Comparison of ENCODE assay signal across 8 cellular contexts in the genomic region with DNA sequence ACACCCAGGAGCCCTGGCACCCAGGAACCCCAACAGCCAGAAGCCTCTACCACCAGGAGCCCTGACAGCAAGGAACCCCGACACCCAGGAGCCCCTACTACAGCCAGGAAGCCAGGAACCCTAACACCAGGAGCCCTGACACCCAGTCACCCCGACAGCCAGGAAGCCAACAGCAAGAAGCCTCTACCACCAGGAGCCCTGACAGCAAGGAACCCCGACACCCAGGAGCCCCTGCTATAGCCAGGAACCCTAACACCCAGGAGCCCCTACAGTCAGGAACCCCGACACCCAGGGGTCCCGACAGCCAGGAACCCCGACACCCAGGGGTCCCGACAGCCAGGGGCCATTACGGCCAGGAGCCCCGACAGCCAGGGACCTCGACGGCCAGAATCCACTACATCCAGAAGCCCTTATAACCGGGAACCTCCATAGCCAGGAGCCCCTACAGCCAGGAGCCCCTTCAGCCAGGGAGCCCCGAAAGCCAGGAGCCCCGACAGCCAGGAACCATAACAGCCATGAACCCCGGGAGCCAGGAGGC. TPM values are rescaled to one million over a fixed set of nuclear protein-coding genes. Genes with fewer than 3 reads are reported as not detected.
DNase-seq lines count a peak whose midpoint lies in the region; FAIRE-seq and TF ChIP-seq lines count a peak whose summit lies in the region.

No MANE protein-coding gene starts in this region.

- H3K36me3 Mint-ChIP-seq in activated CD4-positive, alpha-beta memory T cell treated with anti-CD3 and anti-CD28 coated beads, Interleukin-2, amount 10 ng/mL, durations not matched to agents 7 days and 5 days (ENCODE audit: low read depth): peaks cover 15% of the 10 kb centered on the region

- H3K27me3 ChIP-seq in BJ (ENCODE audit: control insufficient read depth, insufficient read depth, low read length) (no peaks in the 10 kb centered on the region), H7 (ENCODE audit: control insufficient read depth, insufficient read depth, low read length) (no peaks in the 10 kb centered on the region), iPS-18a (ENCODE audit: control insufficient read depth, insufficient read depth, low read length) (peaks cover 3% of the 10 kb centered on the region), stomach (peaks cover 0 to 10% (median under 1%) of the 10 kb centered on the region in 3 donors)

- FAIRE-seq in GM12891 (lab: Jason Lieb, UNC): no peak

- H3K4me1 ChIP-seq in iPS-18a (ENCODE audit: control insufficient read depth, low read depth, low read length) (peaks cover 4% of the 10 kb centered on the region), stomach (peaks cover 24 to 47% (median 40%) of the 10 kb centered on the region in 4 donors)

- TF ChIP-seq POLR2A in stomach (IDR thresholded peaks at IDR 0.05) (no peak), GM12891 (IDR thresholded peaks at IDR 0.05; ENCODE audit: low read depth, low read length) (no peak)

- H3K4me3 ChIP-seq in BJ (ENCODE audit: low read depth, low read length) (peak overlapping the region; percentile 88), H7 (ENCODE audit: insufficient read depth, low read depth, low read length) (peak overlapping the region; percentile 92), iPS-18a (ENCODE audit: low read length) (peak overlapping the region; percentile 87), stomach (peak overlapping the region; percentile 98 to 100 (median 98))

- peak overlapping the region; percentile 91 for H3K4me3 Mint-ChIP-seq in activated CD4-positive, alpha-beta memory T cell treated with anti-CD3 and anti-CD28 coated beads, Interleukin-2, amount 10 ng/mL, durations not matched to agents 7 days and 5 days

- H3K9me3 ChIP-seq in iPS-18a (ENCODE audit: control insufficient read depth, low read depth, low read length) (no peaks in the 10 kb centered on the region), stomach (no peaks in the 10 kb centered on the region)

- TF ChIP-seq EP300 in stomach (IDR thresholded peaks at IDR 0.05): no peak

- H3K27ac Mint-ChIP-seq in activated CD4-positive, alpha-beta memory T cell treated with anti-CD3 and anti-CD28 coated beads, Interleukin-2, amount 10 ng/mL, durations not matched to agents 7 days and 5 days: peak overlapping the region; percentile 47

- WGBS in stomach, 5 donors: 22 to 28% (median 24%) methylated on average over 5 to 15 of the region's 15 CpGs

- POLR2A ChIA-PET in BJ (lab: Charles Lee): interaction anchor here (1.0 kb wide), 1 partner anchor 25 kb away, joined by 4 read pairs; a partner anchor contains a TSS
- POLR2A ChIA-PET in activated CD4-positive, alpha-beta memory T cell treated with anti-CD3 and anti-CD28 coated beads, Interleukin-2, amount 10 ng/mL, durations not matched to agents 7 days and 5 days (lab: Charles Lee): interaction anchor here (0.7 to 6.6 kb wide), 7 partner anchors 8 to 34 kb away, joined by 3 to 198 read pairs (median 5); a partner anchor contains a TSS

- H3K27ac ChIP-seq in iPS-18a (ENCODE audit: low read length): no peak overlapping the region
- H3K27ac ChIP-seq in stomach: peak overlapping the region; percentile 88 to 91 (median 89)

- H3K36me3 ChIP-seq in BJ (ENCODE audit: control insufficient read depth, insufficient read depth, low read length) (no peaks in the 10 kb centered on the region; the same call in 1 of the 2 replicates), H7 (replicated peaks; ENCODE audit: control insufficient read depth, insufficient read depth, low read length) (no peaks in the 10 kb centered on the region), iPS-18a (ENCODE audit: control insufficient read depth, low read depth, low read length) (no peaks in the 10 kb centered on the region), stomach (no peaks in the 10 kb centered on the region)

- H3K9me3 Mint-ChIP-seq in activated CD4-positive, alpha-beta memory T cell treated with anti-CD3 and anti-CD28 coated beads, Interleukin-2, amount 10 ng/mL, durations not matched to agents 7 days and 5 days: no peaks in the 10 kb centered on the region

- TF ChIP-seq CTCF in BJ (IDR thresholded peaks at IDR 0.05; ENCODE audit: insufficient read depth, low read depth, low read length) (no peak), stomach (IDR thresholded peaks at IDR 0.05) (no peak)

- intact Hi-C loops in stomach (cut with DNase I; ENCODE audit: low total_unique reads): no loop called here

- H3K9ac ChIP-seq in iPS-18a (ENCODE audit: low read length): peak overlapping the region; percentile 79

- peaks cover 42% of the 10 kb centered on the region for H3K4me1 Mint-ChIP-seq in activated CD4-positive, alpha-beta memory T cell treated with anti-CD3 and anti-CD28 coated beads, Interleukin-2, amount 10 ng/mL, durations not matched to agents 7 days and 5 days

- DNase-seq in BJ (ENCODE audit: low read depth): no peak
- no peak for DNase-seq in H7
- no peak for DNase-seq in activated CD4-positive, alpha-beta memory T cell treated with anti-CD3 and anti-CD28 coated beads, Interleukin-2, amount 10 ng/mL, durations not matched to agents 7 days and 5 days
- DNase-seq in stomach: no peak
- DNase-seq in mesenteric fat pad (ENCODE audit: low spot score): no peak
- DNase-seq in GM12891 (ENCODE audit: insufficient read length, low spot score): no peak
- DNase-seq in superior temporal gyrus (ENCODE audit: extremely low spot score): no peak

- CTCF ChIA-PET in BJ (lab: Yijun Ruan, JAX): interaction anchor here (1.0 to 2.4 kb wide), 3 partner anchors 8 to 26 kb away, joined by 3 to 14 read pairs (median 4); a partner anchor contains a TSS
- CTCF ChIA-PET in activated CD4-positive, alpha-beta memory T cell treated with anti-CD3 and anti-CD28 coated beads, Interleukin-2, amount 10 ng/mL, durations not matched to agents 7 days and 5 days (lab: Charles Lee): interaction anchor here (0.7 to 1.9 kb wide), 6 partner anchors 8 to 1100 kb away, joined by 3 to 27 read pairs (median 4); a partner anchor contains a TSS

- peaks cover 8% of the 10 kb centered on the region for H3K27me3 Mint-ChIP-seq in activated CD4-positive, alpha-beta memory T cell treated with anti-CD3 and anti-CD28 coated beads, Interleukin-2, amount 10 ng/mL, durations not matched to agents 7 days and 5 days

TF ChIP-seq in GM12891, 5 proteins besides CTCF, POLR2A, EP300 and RAD21:
- TF ChIP-seq TAF1 (IDR thresholded peaks at IDR 0.05; ENCODE audit: low read depth, low read length): no peak
- no peak for TF ChIP-seq SPI1 (IDR thresholded peaks at IDR 0.05; ENCODE audit: low read depth, low read length)
- TF ChIP-seq POLR2AphosphoS5 (IDR thresholded peaks at IDR 0.05; ENCODE audit: low read depth, low read length): no peak
- no peak for TF ChIP-seq POU2F2 (IDR thresholded peaks at IDR 0.05; ENCODE audit: low read depth, low read length)
- TF ChIP-seq PAX5 (IDR thresholded peaks at IDR 0.05; ENCODE audit: insufficient read depth, low read length, severe bottlenecking): no peak

RNA-seq across cellular contexts. Expression of a gene that starts 0.4 kb away (rescaled TPM):
- polyA plus RNA-seq in BJ (2011; rRNA removed): 51.3 and 82.2 TPM in 2 replicates
- 12.6 and 12.7 TPM in 2 replicates for polyA minus RNA-seq in BJ (2011; rRNA and poly(A)+ RNA removed)
- 151 and 161 TPM in 2 replicates for total RNA-seq in H7 (2014; rRNA removed; shearing (Covaris generic))
- total RNA-seq in activated CD4-positive, alpha-beta memory T cell treated with anti-CD3 and anti-CD28 coated beads, Interleukin-2, amount 10 ng/mL, durations not matched to agents 7 days and 5 days: 10 to 100 TPM; 73.8 to 83.7 TPM
- total RNA-seq in stomach: 10 to 100 TPM in 4 of 5 donors, 1 to 10 TPM in 1; 1.2 to 80.5 (median 34.2) TPM
- polyA plus RNA-seq in stomach: 10 to 100 TPM; 59.9 to 80.2 (median 72.0) TPM
- 72.0 TPM for total RNA-seq in mesenteric fat pad
- polyA plus RNA-seq in GM12891 (2012; ENCODE audit: low read depth, missing spikeins): 106 TPM

RNA-seq across cellular contexts. Expression of a gene that starts 25.1 kb away (rescaled TPM):
- polyA plus RNA-seq in BJ (2011; rRNA removed) (2.0 and 2.3 TPM in 2 replicates), stomach (10 to 100 TPM in 1 of 3 donors, 1 to 10 TPM in 2; 5.3 to 11.6 (median 7.6) TPM)
- polyA minus RNA-seq in BJ (2011; rRNA and poly(A)+ RNA removed): 0.77 and 1.2 TPM in 2 replicates
- total RNA-seq in H7 (2014; rRNA removed; shearing (Covaris generic)): 0.42 and 2.3 TPM in 2 replicates
- 1 to 10 TPM; 2.5 TPM for total RNA-seq in activated CD4-positive, alpha-beta memory T cell treated with anti-CD3 and anti-CD28 coated beads, Interleukin-2, amount 10 ng/mL, durations not matched to agents 7 days and 5 days
- total RNA-seq in stomach (1 to 10 TPM in 2 of 5 donors, under 1 TPM in 1, not detected in 2; 0.29 to 1.5 (median 1.3) TPM), mesenteric fat pad (3.7 TPM)
- polyA plus RNA-seq in GM12891 (2012; ENCODE audit: low read depth, missing spikeins): 3.1 TPM
